23 cellular contexts compared by ENCODE assay signal in the genomic region with DNA sequence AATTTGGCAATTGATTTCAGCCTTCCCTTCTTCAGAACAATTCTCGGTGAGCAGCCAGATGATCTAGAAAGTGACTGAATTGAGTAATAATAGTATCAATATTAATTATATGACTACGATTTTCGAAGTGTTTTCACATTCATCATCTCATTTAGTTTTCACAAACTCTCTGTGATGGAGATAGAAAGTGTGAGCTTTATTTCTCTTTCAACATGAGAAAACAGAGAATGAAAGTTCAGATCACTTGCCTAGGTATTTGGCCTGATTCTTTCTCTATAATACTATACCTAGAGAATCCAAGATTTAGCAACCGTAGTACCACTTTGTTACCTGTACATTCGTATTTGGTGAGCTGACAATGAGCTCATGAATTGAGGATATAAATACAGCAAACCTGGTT.
"Had no signal": no experiment of that assay in that cellular context is flagged by ENCODE, and none has a peak within 500 bp of the region (broad histone marks: within the 10 kb centered on the region; RNA-seq: fewer than 3 reads in every experiment).

No MANE protein-coding gene starts in this region.

- FAIRE-seq: HepG2, RCC 7860 had no signal

- H3K9me3 ChIP-seq: MG63, SJSA1 had no signal

- H3K27ac ChIP-seq: SJSA1, SK-N-MC had no signal

- H3K4me1 ChIP-seq: SJSA1 had no signal

- ATAC-seq: HepG2 had no signal

- H3K4me3 ChIP-seq: MG63, SJSA1, SK-N-MC had no signal

- H3K36me3 ChIP-seq: MG63, SJSA1 had no signal

- H3K27me3 ChIP-seq: MG63, SJSA1 had no signal

- DNase-seq: IMR-90, Karpas-422, KG1, MG63, NCI-H1092, NCI-H1105 treated with DMSO at 0.1 percent for 48 hours, NCI-H1417 treated with DMSO at 0.1 percent for 48 hours, NCI-H146, NCI-H1694 treated with DMSO at 0.1 percent for 48 hours, NCI-H1930, NCI-H2081, NCI-H2107, NCI-H2227 treated with DMSO at 0.1 percent for 48 hours, NCI-H524, NCI-H526 treated with DMSO at 0.1 percent for 48 hours, NCI-H748 treated with DMSO at 0.1 percent for 48 hours, Right ventricle myocardium superior, RPMI8226, SIG-M5 had no signal
